Comparison of ENCODE assay signal across 2 cellular contexts in genomic region chr11:122046846-122047245, GRCh38.
TF ChIP-seq lines count a peak whose summit lies in the region.

No MANE protein-coding gene starts in this region.

TF ChIP-seq in IMR-90, 13 proteins besides CTCF, POLR2A, EP300 and RAD21 (continued from another document):
- no peak for TF ChIP-seq CHD1 (IDR thresholded peaks at IDR 0.05; ENCODE audit: low read depth, low read length)
- no peak for TF ChIP-seq SMC3 (IDR thresholded peaks at IDR 0.05; ENCODE audit: low read depth, low read length)
- TF ChIP-seq FOS (IDR thresholded peaks at IDR 0.05; ENCODE audit: low read depth, low read length): peak; percentile 57
- TF ChIP-seq RFX5 (IDR thresholded peaks at IDR 0.05; ENCODE audit: low read depth, low read length): no peak

TF ChIP-seq in endothelial cell of umbilical vein, 7 proteins besides CTCF, POLR2A, EP300 and RAD21 (continued from another document):
- TF ChIP-seq JUN (IDR thresholded peaks at IDR 0.05; ENCODE audit: borderline replicate concordance, insufficient read depth, insufficient read length, low read depth) (no peak), MYC (IDR thresholded peaks at IDR 0.05; ENCODE audit: low read depth, low read length) (no peak), EZH2 (IDR thresholded peaks at IDR 0.05; ENCODE audit: borderline replicate concordance, low read depth, low read length, severe bottlenecking) (no peak), GATA2 (IDR thresholded peaks at IDR 0.05; ENCODE audit: insufficient read depth, insufficient read length, low read depth, low read length) (no peak)
- TF ChIP-seq, protein P1, sequence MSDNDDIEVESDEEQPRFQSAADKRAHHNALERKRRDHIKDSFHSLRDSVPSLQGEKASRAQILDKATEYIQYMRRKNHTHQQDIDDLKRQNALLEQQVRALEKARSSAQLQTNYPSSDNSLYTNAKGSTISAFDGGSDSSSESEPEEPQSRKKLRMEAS (IDR thresholded peaks at IDR 0.05; ENCODE audit: insufficient read depth, insufficient read length): no peak
